In genomic region chr2:55051026-55051866, GRCh38 we compare ENCODE assay signal across 8 cellular contexts. TPM values are rescaled to one million over a fixed set of nuclear protein-coding genes. Genes with fewer than 3 reads are reported as not detected.
DNase-seq lines count a peak whose midpoint lies in the region; ATAC-seq and TF ChIP-seq lines count a peak whose summit lies in the region.

No MANE protein-coding gene starts in this region.

- no peaks in the 10 kb centered on the region for H3K9me3 ChIP-seq in CD4-positive, alpha-beta T cell (ENCODE audit: control insufficient read depth, low read length)
- H3K9me3 ChIP-seq in SJCRH30 (replicated peaks) (no peaks in the 10 kb centered on the region), body of pancreas (no peaks in the 10 kb centered on the region)

- TF ChIP-seq POLR2A in body of pancreas (IDR thresholded peaks at IDR 0.05): no peak

- H3K4me1 ChIP-seq in SJCRH30 (peaks cover 17% of the 10 kb centered on the region), body of pancreas (peaks cover 29% of the 10 kb centered on the region), rectal smooth muscle tissue (ENCODE audit: control insufficient read depth, insufficient read depth, low read length) (peaks cover 16% of the 10 kb centered on the region)

- intact Hi-C loops in CD4-positive, alpha-beta T cell (cut with DNase I, micrococcal nuclease): loop anchor here (2.0 to 10.0 kb wide), 6 partner anchors 42 to 464 kb away; partner anchors contain the start of genes CFAP36 (in 1 of the 2), CLHC1 (in 1 of the 2) and RPS27A (in 1 of the 2)
- intact Hi-C loops in body of pancreas (cut with DNase I): no loop called here

- H3K36me3 Mint-ChIP-seq in CD4-positive, alpha-beta T cell (ENCODE audit: low read depth): peaks cover 18% of the 10 kb centered on the region
- H3K36me3 Mint-ChIP-seq in HFFc6 (ENCODE audit: low read depth): peaks cover 49% of the 10 kb centered on the region

- peak overlapping the region; percentile 97 for H3K27ac Mint-ChIP-seq in CD4-positive, alpha-beta T cell
- H3K27ac Mint-ChIP-seq in HFFc6: peak overlapping the region; percentile 100

- H3K27ac ChIP-seq in CD4-positive, alpha-beta T cell (ENCODE audit: low read depth, low read length): peak overlapping the region; percentile 90
- H3K27ac ChIP-seq in SJCRH30 (peak overlapping the region; percentile 94), body of pancreas (peak overlapping the region; percentile 82 to 97 (median 96)), rectal smooth muscle tissue (ENCODE audit: low read depth, low read length) (peak overlapping the region; percentile 96)

- no peaks in the 10 kb centered on the region for H3K27me3 Mint-ChIP-seq in CD4-positive, alpha-beta T cell
- H3K27me3 Mint-ChIP-seq in HFFc6 (ENCODE audit: insufficient read depth): peaks cover 11% of the 10 kb centered on the region

- H3K9me3 Mint-ChIP-seq in CD4-positive, alpha-beta T cell: no peaks in the 10 kb centered on the region
- H3K9me3 Mint-ChIP-seq in HFFc6: peaks cover 14% of the 10 kb centered on the region

- 10 to 14% methylated on average over 9 of the region's 9 CpGs for WGBS in body of pancreas, 2 donors

- no peak for TF ChIP-seq CTCF in CD4-positive, alpha-beta T cell (IDR thresholded peaks at IDR 0.05)
- TF ChIP-seq CTCF in HFFc6 (IDR thresholded peaks at IDR 0.05) (no peak), body of pancreas (IDR thresholded peaks at IDR 0.05) (no peak)

- H3K9ac ChIP-seq in rectal smooth muscle tissue (ENCODE audit: low read length): peak overlapping the region; percentile 5

- peaks cover 72% of the 10 kb centered on the region for H3K4me1 Mint-ChIP-seq in CD4-positive, alpha-beta T cell (ENCODE audit: low read depth)
- peaks cover 43% of the 10 kb centered on the region for H3K4me1 Mint-ChIP-seq in HFFc6 (ENCODE audit: low read depth)

- peak overlapping the region; percentile 99 for H3K4me3 Mint-ChIP-seq in CD4-positive, alpha-beta T cell
- peak overlapping the region; percentile 100 for H3K4me3 Mint-ChIP-seq in HFFc6

- CTCF ChIA-PET in CD4-positive, alpha-beta T cell (lab: Charles Lee): interaction anchor here (1.0 to 3.8 kb wide), 6 partner anchors 14 to 172 kb away, joined by 3 to 24 read pairs (median 4); no protein-coding TSS in a partner anchor

- no peak for ATAC-seq in CD4-positive, alpha-beta T cell (ENCODE audit: poor library complexity)
- ATAC-seq in body of pancreas: peak; percentile 14
- ATAC-seq in HG03039 (IDR thresholded peaks at IDR 0.05; ENCODE audit: unreplicated experiment): no peak
- ATAC-seq in GM18502 (IDR thresholded peaks at IDR 0.05; ENCODE audit: poor library complexity, unreplicated experiment): no peak

- H3K27me3 ChIP-seq in CD4-positive, alpha-beta T cell (ENCODE audit: control insufficient read depth, insufficient read depth, low read length): no peaks in the 10 kb centered on the region
- H3K27me3 ChIP-seq in SJCRH30 (no peaks in the 10 kb centered on the region), body of pancreas (no peaks in the 10 kb centered on the region), rectal smooth muscle tissue (ENCODE audit: control insufficient read depth, insufficient read depth, low read length) (no peaks in the 10 kb centered on the region)

- POLR2A ChIA-PET in CD4-positive, alpha-beta T cell (lab: Charles Lee): interaction anchor here (0.6 to 3.7 kb wide), 30 partner anchors 8 to 1265 kb away, joined by 3 to 28 read pairs (median 4); partner anchors contain the start of genes ASB3, CCDC88A, CFAP36 and CLHC1

- peak overlapping the region; percentile 94 for H3K4me3 ChIP-seq in SJCRH30
- H3K4me3 ChIP-seq in body of pancreas: peak overlapping the region; percentile 26 to 29
- peak overlapping the region; percentile 65 for H3K4me3 ChIP-seq in rectal smooth muscle tissue (ENCODE audit: low read length)

- H3K36me3 ChIP-seq in SJCRH30 (0 out of 2 replicates have a peak, but pooled peaks cover 2% of the 10 kb centered on the region), body of pancreas (replicated peaks in 1 of 2; ENCODE audit: insufficient read depth in 1 of 2, low read depth in 2 of 2) (no peaks in the 10 kb centered on the region), rectal smooth muscle tissue (ENCODE audit: control insufficient read depth, insufficient read depth, low read length) (no peaks in the 10 kb centered on the region)

- DNase-seq in CD4-positive, alpha-beta T cell: peak in 2 of 10 experiments; percentile 11 to 14
- DNase-seq in HFFc6 (peak; percentile 100), SJCRH30 (peak; percentile 93 to 97), body of pancreas (peak; percentile 46 to 75 (median 60)), iPS DF 19.7 (ENCODE audit: low read depth, low spot score) (peak; percentile 52)

RNA-seq across cellular contexts. Expression of gene RTN4, which starts 1.0 kb away (rescaled TPM):
- 10 to 100 TPM; 84.9 to 85.7 TPM for total RNA-seq in CD4-positive, alpha-beta T cell
- total RNA-seq in HFFc6 (2021; fragmentation: NEBNext Ultra II Directional; extraction: Animal tissue kit (Norgen Biotek cat#: 25700)): 1,000 to 10,000 TPM in 1 of 6 experiments, 100 to 1,000 TPM in 5; 820 to 1,001 (median 831) TPM
- total RNA-seq in SJCRH30 (2014; rRNA removed; shearing (Covaris generic)): 153 and 164 TPM in 2 replicates
- total RNA-seq in body of pancreas: 100 to 1,000 TPM; 112 to 215 TPM

Comparison
In these comparisons a context has a peak if more than half of its experiments do, and no peak if none do; other contexts are left out.
1. H3K4me3 ChIP-seq: peak in every context shown above with its lines; median percentile 94 in SJCRH30; 65 in rectal smooth muscle tissue; 28 in body of pancreas.